ENCODE assay signal across 18 cellular contexts in the genomic region with DNA sequence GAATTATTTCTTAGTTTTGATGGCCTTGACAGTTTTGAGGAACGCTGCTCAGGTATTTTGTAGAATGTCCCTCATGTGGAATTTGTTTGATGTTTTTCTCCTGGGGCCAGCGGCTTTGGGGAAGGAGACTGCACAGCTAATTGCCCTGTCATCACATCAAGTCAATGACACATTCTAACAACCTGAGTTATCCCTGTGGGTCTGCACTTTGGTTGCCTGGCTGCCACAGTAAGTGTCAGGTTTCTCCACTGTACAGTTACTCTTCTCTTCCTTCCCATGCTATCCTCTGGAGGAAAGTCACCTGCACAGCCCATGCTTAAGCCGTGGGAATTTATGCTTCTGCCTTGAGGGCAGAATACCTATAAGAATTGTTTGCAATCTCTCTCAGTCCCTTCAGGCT. TPM values are rescaled to one million over a fixed set of nuclear protein-coding genes. Genes with fewer than 3 reads are reported as not detected.
"Had no signal": no experiment of that assay in that cellular context is flagged by ENCODE, and none has a peak within 500 bp of the region (broad histone marks: within the 10 kb centered on the region; RNA-seq: fewer than 3 reads in every experiment).

No MANE protein-coding gene starts in this region.

- ATAC-seq: body of pancreas; esophagus mucosa; left cardiac atrium; naive thymus-derived CD4-positive, alpha-beta T cell; stimulated activated naive CD8-positive, alpha-beta T cell treated with anti-CD3 and anti-CD28 coated beads, Interleukin-15, amount 100 ng/mL, for 72 hours had no signal

- H3K4me3 ChIP-seq: body of pancreas, lung, right atrium auricular region, skin epidermis, testis had no signal

- H3K4me1 ChIP-seq: body of pancreas, right atrium auricular region, testis had no signal

- H3K27ac ChIP-seq: body of pancreas, right atrium auricular region, skin epidermis, testis had no signal

- H3K27me3 ChIP-seq: body of pancreas, right atrium auricular region, testis had no signal

- H3K9me3 ChIP-seq: body of pancreas, right atrium auricular region, testis had no signal

- DNase-seq: activated CD4-positive, alpha-beta T cell treated with anti-CD3 and anti-CD28 coated beads, Interleukin-2, amount 50 U/mL, for 1 hour; body of pancreas; dermis blood vessel endothelial cell; endodermal cell; glutamatergic neuron; left cardiac atrium; naive thymus-derived CD4-positive, alpha-beta T cell; nucleus accumbens; stimulated activated CD4-positive, alpha-beta T cell treated with anti-CD3 and anti-CD28 coated beads, Interleukin-4, amount 100 ng/mL, for 4 hours; stimulated activated naive CD8-positive, alpha-beta T cell treated with anti-CD3 and anti-CD28 coated beads, Interleukin-15, amount 100 ng/mL, for 72 hours; testis had no signal

- H3K36me3 ChIP-seq: right atrium auricular region had no signal

RNA-seq across cellular contexts. Expression of a gene that starts 1.4 kb away (rescaled TPM):
- total RNA-seq: activated T-helper 2 cell treated with anti-CD3 and anti-CD28 coated beads, Interferon-gamma antibody, Interleukin-2, Interleukin-4, amounts not matched to agents 10 μg/mL and 5 μg/mL and 100 μg/mL, durations not matched to agents 14 hours and 24 hours and 36 hours; body of pancreas; dermis blood vessel endothelial cell; endodermal cell; esophagus mucosa; fibroblast of villous mesenchyme; left cardiac atrium; right atrium auricular region; testis; ureter had no signal

RNA-seq across cellular contexts. Expression of a gene that starts 25.8 kb away (rescaled TPM):
- total RNA-seq: body of pancreas, dermis blood vessel endothelial cell, endodermal cell, fibroblast of villous mesenchyme had no signal

RNA-seq across cellular contexts. Expression of a gene that starts 59.7 kb away (rescaled TPM):
- total RNA-seq: activated T-helper 2 cell treated with anti-CD3 and anti-CD28 coated beads, Interferon-gamma antibody, Interleukin-2, Interleukin-4, amounts not matched to agents 10 μg/mL and 5 μg/mL and 100 μg/mL, durations not matched to agents 14 hours and 24 hours and 36 hours; body of pancreas; dermis blood vessel endothelial cell; endodermal cell; fibroblast of villous mesenchyme had no signal
